ENCODE assay signal across 22 cellular contexts in genomic region chr10:123649672-123650071, GRCh38. TPM values are rescaled to one million over a fixed set of nuclear protein-coding genes. Genes with fewer than 3 reads are reported as not detected.
"Had no signal": no experiment of that assay in that cellular context is flagged by ENCODE, and none has a peak within 500 bp of the region (broad histone marks: within the 10 kb centered on the region; RNA-seq: fewer than 3 reads in every experiment).

No MANE protein-coding gene starts in this region.

- H3K36me3 Mint-ChIP-seq: immature natural killer cell; naive thymus-derived CD4-positive, alpha-beta T cell had no signal

- H3K4me1 Mint-ChIP-seq: immature natural killer cell; naive thymus-derived CD4-positive, alpha-beta T cell; nephron progenitor cell had no signal

- H3K4me1 ChIP-seq: colonic mucosa, gastrocnemius medialis, tibial artery had no signal

- H3K36me3 ChIP-seq: colonic mucosa, gastrocnemius medialis, ovary, tibial artery had no signal

- H3K4me3 ChIP-seq: colonic mucosa, gastrocnemius medialis, lung, ovary, tibial artery had no signal

- H3K27ac ChIP-seq: colonic mucosa, gastrocnemius medialis, ovary, tibial artery had no signal

- H3K9me3 ChIP-seq: colonic mucosa, gastrocnemius medialis, ovary had no signal

- H3K27ac Mint-ChIP-seq: immature natural killer cell; naive thymus-derived CD4-positive, alpha-beta T cell; nephron progenitor cell had no signal

- H3K9me3 Mint-ChIP-seq: immature natural killer cell, nephron progenitor cell had no signal

- DNase-seq: caudate nucleus; colonic mucosa; effector CD8-positive, alpha-beta T cell; gastrocnemius medialis; immature natural killer cell; kidney; left colon; left ventricle myocardium superior; mesenchymal stem cell; naive thymus-derived CD4-positive, alpha-beta T cell; nephron progenitor cell; ovary; right cardiac atrium; small intestine; stimulated activated CD4-positive, alpha-beta T cell treated with anti-CD3 and anti-CD28 coated beads, Interleukin-12 subunit alpha, Interleukin-12 subunit beta, amount 100 ng/mL, for 4 hours; stimulated activated naive CD4-positive, alpha-beta T cell treated with Interleukin-2 at 50 U/mL for 16 hours; tibial artery had no signal

- H3K27me3 ChIP-seq: colonic mucosa, ovary had no signal

- H3K4me3 Mint-ChIP-seq: immature natural killer cell; naive thymus-derived CD4-positive, alpha-beta T cell; nephron progenitor cell had no signal

RNA-seq across cellular contexts. Expression of gene GPR26, which starts 16.5 kb away (rescaled TPM):
- total RNA-seq: colonic mucosa; dermis microvascular lymphatic vessel endothelial cell; esophagus mucosa; fibroblast of villous mesenchyme; gastrocnemius medialis; kidney; left colon; left ventricle myocardium superior; lung; naive thymus-derived CD4-positive, alpha-beta T cell; ovary; posterior vena cava; right cardiac atrium had no signal
- polyA plus RNA-seq: immature natural killer cell; lung; naive thymus-derived CD4-positive, alpha-beta T cell; ovary; right cardiac atrium; small intestine had no signal
